23 cellular contexts compared by ENCODE assay signal in genomic region chr16:65394306-65394705, GRCh38.
A peak's percentile ranks its signal among the peaks of the same experiment; 100 is the strongest.
DNase-seq lines count a peak whose midpoint lies in the region; ATAC-seq and TF ChIP-seq lines count a peak whose summit lies in the region.
"Had no signal": no experiment of that assay in that cellular context is flagged by ENCODE, and none has a peak within 500 bp of the region (broad histone marks: within the 10 kb centered on the region; RNA-seq: fewer than 3 reads in every experiment).

No MANE protein-coding gene starts in this region.

- no peaks in the 10 kb centered on the region for H3K79me2 ChIP-seq in neural progenitor cell (ENCODE audit: low read depth)

- H3K9ac ChIP-seq in neural progenitor cell: no peak overlapping the region
- H3K9ac ChIP-seq: GM23248, KMS-11 had no signal

- H2AFZ ChIP-seq in neural progenitor cell (replicated peaks): no peak overlapping the region
- H2AFZ ChIP-seq: GM23248 had no signal

- no peak overlapping the region for H3K27ac ChIP-seq in neural progenitor cell
- H3K27ac ChIP-seq: C4-2B, GM23248, KMS-11 had no signal

- no peak overlapping the region for H3K4me3 Mint-ChIP-seq in neural progenitor cell
- H3K4me3 Mint-ChIP-seq: H9 had no signal

- H3K4me3 ChIP-seq in neural progenitor cell: no peak overlapping the region
- H3K4me3 ChIP-seq: GM23248 had no signal

- no peaks in the 10 kb centered on the region for H3K4me1 ChIP-seq in neural progenitor cell

- no peaks in the 10 kb centered on the region for H4K20me1 ChIP-seq in neural progenitor cell (ENCODE audit: low read depth)

- peak; percentile 16 for DNase-seq in NCI-H82 (lab: John Stamatoyannopoulos, UW)
- no peak for DNase-seq in NCI-H82 treated with DMSO at 0.1 percent for 48 hours (lab: John Stamatoyannopoulos, UW; ENCODE audit: unreplicated experiment)
- peak; percentile 74 for DNase-seq in RPMI7951 (ENCODE audit: low read depth)
- DNase-seq in neural progenitor cell (ENCODE audit: low spot score): no peak
- no peak for DNase-seq in NCI-H69 (lab: John Stamatoyannopoulos, UW)
- DNase-seq in occipital lobe (lab: John Stamatoyannopoulos, UW): no peak
- DNase-seq: 8988T, AML-193, DMS53, GDM1, GM23248, H9, NCI-H1417, NCI-H1694 treated with DMSO at 0.1 percent for 48 hours, NCI-H2081 treated with DMSO at 0.1 percent for 48 hours, NCI-H2171 treated with DMSO at 0.1 percent for 48 hours, NCI-H446, NCI-H526 treated with DMSO at 0.1 percent for 48 hours, OCI-M1, Right ventricle myocardium superior had no signal

- H3F3A ChIP-seq in neural progenitor cell (ENCODE audit: low read depth): no peaks in the 10 kb centered on the region

- no peak for TF ChIP-seq CTCF in neural progenitor cell (IDR thresholded peaks at IDR 0.05)

- H3K36me3 ChIP-seq in neural progenitor cell: no peaks in the 10 kb centered on the region

- peaks cover 17% of the 10 kb centered on the region for H3K4me1 Mint-ChIP-seq in neural progenitor cell
- H3K4me1 Mint-ChIP-seq: H9 had no signal

- peak overlapping the region; percentile 58 for H3K27ac Mint-ChIP-seq in neural progenitor cell

- H3K27me3 ChIP-seq in neural progenitor cell: no peaks in the 10 kb centered on the region

- no peak overlapping the region for H3K4me2 ChIP-seq in neural progenitor cell
- H3K4me2 ChIP-seq: KMS-11 had no signal

- H3K36me3 Mint-ChIP-seq in neural progenitor cell: no peaks in the 10 kb centered on the region

- no peaks in the 10 kb centered on the region for H3K9me3 ChIP-seq in neural progenitor cell (ENCODE audit: low read depth)

- no peak for ATAC-seq in HG02885 (IDR thresholded peaks at IDR 0.05; ENCODE audit: poor library complexity, unreplicated experiment)

- H3K27me3 Mint-ChIP-seq in neural progenitor cell (ENCODE audit: insufficient read depth, low read depth): peaks cover 7% of the 10 kb centered on the region

- H3K9me3 Mint-ChIP-seq in neural progenitor cell: peaks cover 5% of the 10 kb centered on the region

Comparison
In these comparisons a context has a peak if more than half of its experiments do, and no peak if none do; other contexts are left out.
1. DNase-seq: peak in NCI-H82 (single experiment) and RPMI7951 (single experiment); none in NCI-H82 treated with DMSO at 0.1 percent for 48 hours (single experiment), neural progenitor cell (single experiment), NCI-H69 (single experiment) and occipital lobe (single experiment).